13 cellular contexts compared by ENCODE assay signal in the genomic region with DNA sequence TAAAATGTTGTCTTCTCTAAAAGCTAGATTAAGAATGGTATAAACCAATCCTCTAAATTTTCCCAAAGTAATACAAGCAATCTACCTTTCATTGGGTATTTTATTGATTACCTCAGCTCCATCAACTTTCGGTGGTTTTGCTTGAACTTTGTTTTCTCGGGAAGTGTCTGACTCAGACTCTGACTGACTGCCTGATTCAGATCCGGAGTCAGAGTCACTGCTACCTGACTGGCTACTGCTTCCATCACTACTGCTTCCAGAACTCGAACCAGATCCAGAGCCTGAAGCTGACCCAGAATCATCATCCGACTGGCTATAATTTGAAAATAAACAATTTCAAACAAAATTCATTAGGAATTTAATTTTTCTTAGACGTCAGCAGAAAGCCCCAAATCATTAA. TPM values are rescaled to one million over a fixed set of nuclear protein-coding genes. Genes with fewer than 3 reads are reported as not detected.
DNase-seq lines count a peak whose midpoint lies in the region; ATAC-seq lines count a peak whose summit lies in the region.
"Had no signal": no experiment of that assay in that cellular context is flagged by ENCODE, and none has a peak within 500 bp of the region (broad histone marks: within the 10 kb centered on the region; RNA-seq: fewer than 3 reads in every experiment).

No MANE protein-coding gene starts in this region.

- CTCF ChIA-PET in activated CD4-positive, alpha-beta memory T cell treated with anti-CD3 and anti-CD28 coated beads, Interleukin-2, amount 10 ng/mL, durations not matched to agents 7 days and 5 days (lab: Charles Lee) = interaction anchor here (0.7 to 2.7 kb wide), 8 partner anchors 11 to 158 kb away, joined by 3 to 46 read pairs (median 6); no protein-coding TSS in a partner anchor

- no peak overlapping the region for H2BK12ac ChIP-seq in trophoblast cell (ENCODE audit: low read length)

- H3K27me3 ChIP-seq in trophoblast cell (ENCODE audit: insufficient read depth, low read length) = no peaks in the 10 kb centered on the region
- H3K27me3 ChIP-seq: sigmoid colon had no signal

- no peak overlapping the region for H3K9ac ChIP-seq in trophoblast cell (ENCODE audit: low read length)

- H3K27me3 Mint-ChIP-seq in activated CD4-positive, alpha-beta memory T cell treated with anti-CD3 and anti-CD28 coated beads, Interleukin-2, amount 10 ng/mL, durations not matched to agents 7 days and 5 days = no peaks in the 10 kb centered on the region
- H3K27me3 Mint-ChIP-seq: naive B cell had no signal

- POLR2A ChIA-PET in activated CD4-positive, alpha-beta memory T cell treated with anti-CD3 and anti-CD28 coated beads, Interleukin-2, amount 10 ng/mL, durations not matched to agents 7 days and 5 days (lab: Charles Lee) = interaction anchor here (1.0 to 2.9 kb wide), 4 partner anchors 9 to 156 kb away, joined by 3 to 22 read pairs (median 8); partner anchors contain the start of gene CHD1

- peaks cover 30% of the 10 kb centered on the region for H3K36me3 Mint-ChIP-seq in activated CD4-positive, alpha-beta memory T cell treated with anti-CD3 and anti-CD28 coated beads, Interleukin-2, amount 10 ng/mL, durations not matched to agents 7 days and 5 days (ENCODE audit: low read depth)

- no peak overlapping the region for H3K4me3 ChIP-seq in trophoblast cell (ENCODE audit: low read depth, low read length)
- H3K4me3 ChIP-seq: coronary artery, sigmoid colon had no signal

- no peak overlapping the region for H4K91ac ChIP-seq in trophoblast cell (ENCODE audit: low read depth, low read length)

- no peak overlapping the region for H4K8ac ChIP-seq in trophoblast cell (ENCODE audit: low read depth, low read length)

- H3K27ac Mint-ChIP-seq in activated CD4-positive, alpha-beta memory T cell treated with anti-CD3 and anti-CD28 coated beads, Interleukin-2, amount 10 ng/mL, durations not matched to agents 7 days and 5 days = peak overlapping the region; percentile 32

- no peak overlapping the region for H3K4me2 ChIP-seq in trophoblast cell (ENCODE audit: low read length)

- no peaks in the 10 kb centered on the region for H3K9me3 Mint-ChIP-seq in activated CD4-positive, alpha-beta memory T cell treated with anti-CD3 and anti-CD28 coated beads, Interleukin-2, amount 10 ng/mL, durations not matched to agents 7 days and 5 days
- H3K9me3 Mint-ChIP-seq: naive B cell had no signal

- no peak overlapping the region for H3K4ac ChIP-seq in trophoblast cell (ENCODE audit: low read depth, low read length)

- peaks cover 39% of the 10 kb centered on the region for H3K4me1 Mint-ChIP-seq in activated CD4-positive, alpha-beta memory T cell treated with anti-CD3 and anti-CD28 coated beads, Interleukin-2, amount 10 ng/mL, durations not matched to agents 7 days and 5 days

- H2BK120ac ChIP-seq in trophoblast cell (ENCODE audit: insufficient read depth, low read length, poor library complexity) = no peak overlapping the region

- H3K36me3 ChIP-seq in trophoblast cell (ENCODE audit: control insufficient read depth in 1 of 2, insufficient read depth in 2 of 2, low read length in 2 of 2) = peaks cover 11% of the 10 kb centered on the region in 2 experiments

- no peak overlapping the region for H4K12ac ChIP-seq in trophoblast cell (ENCODE audit: low read depth, low read length)

- H3K27ac ChIP-seq in trophoblast cell (ENCODE audit: low read depth, low read length) = no peak overlapping the region
- H3K27ac ChIP-seq: coronary artery, sigmoid colon had no signal

- no CpG with 5 or more reads among the region's 6 CpGs for WGBS in trophoblast cell (ENCODE audit: extremely low coverage, insufficient coverage, insufficient read length)

- H3K79me1 ChIP-seq in trophoblast cell (ENCODE audit: low read length) = no peaks in the 10 kb centered on the region

- no peak overlapping the region for H3K4me3 Mint-ChIP-seq in activated CD4-positive, alpha-beta memory T cell treated with anti-CD3 and anti-CD28 coated beads, Interleukin-2, amount 10 ng/mL, durations not matched to agents 7 days and 5 days
- H3K4me3 Mint-ChIP-seq: naive B cell had no signal

- H3K9me3 ChIP-seq in trophoblast cell (ENCODE audit: insufficient read depth, low read depth, low read length) = no peaks in the 10 kb centered on the region
- H3K9me3 ChIP-seq: sigmoid colon had no signal

- no peaks in the 10 kb centered on the region for H3K79me2 ChIP-seq in trophoblast cell (ENCODE audit: control insufficient read depth, insufficient read depth, low read length, poor library complexity)

- no peak overlapping the region for H2BK5ac ChIP-seq in trophoblast cell (ENCODE audit: low read depth, low read length, poor library complexity)

- no peak overlapping the region for H2AK5ac ChIP-seq in trophoblast cell (ENCODE audit: low read length)

- no peak overlapping the region for H2AFZ ChIP-seq in trophoblast cell (ENCODE audit: insufficient read depth, low read length, poor library complexity)

- H3K14ac ChIP-seq in trophoblast cell (ENCODE audit: low read length) = no peak overlapping the region

- no peaks in the 10 kb centered on the region for H3K4me1 ChIP-seq in trophoblast cell (ENCODE audit: control insufficient read depth in 1 of 2, insufficient read depth in 2 of 2, low read length in 2 of 2)

- no peak overlapping the region for H3K18ac ChIP-seq in trophoblast cell (ENCODE audit: low read length)

- DNase-seq in EL (peak; percentile 58), HK-2 (ENCODE audit: unreplicated experiment) (peak; percentile 2), glomerular visceral epithelial cell (ENCODE audit: extremely low spot score) (peak; percentile 43), trophoblast cell (no peak)
- DNase-seq in activated CD4-positive, alpha-beta memory T cell treated with anti-CD3 and anti-CD28 coated beads, Interleukin-2, amount 10 ng/mL, durations not matched to agents 7 days and 5 days = peak; percentile 33
- DNase-seq: foreskin melanocyte, Karpas-422, naive B cell, NCI-H2081, sigmoid colon had no signal

- ATAC-seq in HG03159 (IDR thresholded peaks at IDR 0.05; ENCODE audit: unreplicated experiment) = no peak
- no peak for ATAC-seq in GM18873 (IDR thresholded peaks at IDR 0.05; ENCODE audit: low FRiP score, unreplicated experiment)

- no peak overlapping the region for H3K23ac ChIP-seq in trophoblast cell (ENCODE audit: low read length)

RNA-seq across cellular contexts. Expression of gene CHD1, which starts 24.0 kb away (rescaled TPM):
- total RNA-seq in activated CD4-positive, alpha-beta memory T cell treated with anti-CD3 and anti-CD28 coated beads, Interleukin-2, amount 10 ng/mL, durations not matched to agents 7 days and 5 days = 10 to 100 TPM; 45.4 to 47.5 TPM
- polyA plus RNA-seq in trophoblast cell (2013) = 22.7 and 24.0 TPM in 2 replicates

Comparison
In these comparisons a context has a peak if more than half of its experiments do, and no peak if none do; other contexts are left out.
1. DNase-seq: peak in EL (single experiment), HK-2 (single experiment), activated CD4-positive, alpha-beta memory T cell treated with anti-CD3 and anti-CD28 coated beads, Interleukin-2, amount 10 ng/mL, durations not matched to agents 7 days and 5 days (single experiment) and glomerular visceral epithelial cell (single experiment); none in trophoblast cell (0 of 2).